Comparison of ENCODE assay signal across 1 cellular context in the genomic region with DNA sequence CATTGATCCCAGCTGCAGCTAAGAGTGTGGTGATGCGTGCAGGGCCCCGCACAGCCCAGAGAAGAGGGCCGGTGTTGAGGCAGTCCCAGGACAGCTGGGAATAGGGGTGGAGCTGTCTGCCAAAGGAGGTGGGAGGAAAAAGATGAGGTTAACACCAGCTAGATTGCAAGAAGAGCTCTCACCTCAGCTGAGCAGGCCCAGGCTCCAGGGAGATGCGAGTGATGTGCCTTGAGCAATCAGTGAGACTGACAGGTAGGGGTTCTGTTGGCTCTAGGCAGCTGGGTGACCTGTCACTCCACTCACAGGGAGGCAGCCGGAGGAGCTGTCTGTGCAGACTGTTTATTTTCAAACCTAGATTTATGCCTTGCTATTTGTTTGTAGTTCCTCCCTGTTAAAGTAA.
TF ChIP-seq lines count a peak whose summit lies in the region.

No MANE protein-coding gene starts in this region.

TF ChIP-seq in GM23338, 12 proteins besides CTCF, POLR2A, EP300 and RAD21 (continued from another document):
- no peak for TF ChIP-seq ZNF462 (CRISPR knock-in tag; IDR thresholded peaks at IDR 0.05)
- no peak for TF ChIP-seq JUNB (IDR thresholded peaks at IDR 0.05; ENCODE audit: unreplicated experiment)
- no peak for TF ChIP-seq STAT1 (IDR thresholded peaks at IDR 0.05; ENCODE audit: unreplicated experiment)
- TF ChIP-seq ZNF331 (CRISPR knock-in tag; IDR thresholded peaks at IDR 0.05; ENCODE audit: low read depth), result no peak
- TF ChIP-seq, protein P1, sequence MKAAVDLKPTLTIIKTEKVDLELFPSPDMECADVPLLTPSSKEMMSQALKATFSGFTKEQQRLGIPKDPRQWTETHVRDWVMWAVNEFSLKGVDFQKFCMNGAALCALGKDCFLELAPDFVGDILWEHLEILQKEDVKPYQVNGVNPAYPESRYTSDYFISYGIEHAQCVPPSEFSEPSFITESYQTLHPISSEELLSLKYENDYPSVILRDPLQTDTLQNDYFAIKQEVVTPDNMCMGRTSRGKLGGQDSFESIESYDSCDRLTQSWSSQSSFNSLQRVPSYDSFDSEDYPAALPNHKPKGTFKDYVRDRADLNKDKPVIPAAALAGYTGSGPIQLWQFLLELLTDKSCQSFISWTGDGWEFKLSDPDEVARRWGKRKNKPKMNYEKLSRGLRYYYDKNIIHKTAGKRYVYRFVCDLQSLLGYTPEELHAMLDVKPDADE (IDR thresholded peaks at IDR 0.05), result no peak
- no peak for TF ChIP-seq ZNF114 (CRISPR knock-in tag; IDR thresholded peaks at IDR 0.05)
- no peak for TF ChIP-seq EZH2phosphoT487 (IDR thresholded peaks at IDR 0.05; ENCODE audit: unreplicated experiment)
